ENCODE assay signal across 18 cellular contexts in the genomic region with DNA sequence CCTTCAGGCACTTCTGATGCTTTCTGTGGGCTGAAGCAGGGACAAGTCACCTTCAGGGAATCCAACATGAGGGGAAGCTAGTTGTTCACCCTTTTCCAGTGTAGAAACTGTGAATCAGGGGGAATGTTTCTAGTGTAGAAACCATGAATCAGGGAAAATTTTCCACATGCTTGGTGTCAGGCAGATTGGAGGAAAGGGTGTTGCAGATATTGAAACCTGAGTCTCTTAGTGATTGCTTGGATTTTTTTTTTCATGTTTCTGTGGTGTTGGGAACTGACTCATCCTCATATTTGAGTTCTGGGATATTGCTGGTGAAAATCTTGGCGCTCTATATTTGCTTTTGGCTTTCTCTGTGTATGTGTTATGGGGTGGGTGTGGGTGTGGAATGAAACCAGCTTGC.
DNase-seq lines count a peak whose midpoint lies in the region; ATAC-seq, FAIRE-seq and TF ChIP-seq lines count a peak whose summit lies in the region.
"Had no signal": no experiment of that assay in that cellular context is flagged by ENCODE, and none has a peak within 500 bp of the region (broad histone marks: within the 10 kb centered on the region; RNA-seq: fewer than 3 reads in every experiment).

No MANE protein-coding gene starts in this region.

- H3K27ac Mint-ChIP-seq in astrocyte (ENCODE audit: unreplicated experiment): peak overlapping the region; percentile 9
- H3K27ac Mint-ChIP-seq in activated T-helper 2 cell treated with anti-CD3 and anti-CD28 coated beads, Interferon-gamma antibody, Interleukin-2, Interleukin-4, amounts not matched to agents 10 μg/mL and 5 μg/mL and 100 μg/mL, durations not matched to agents 14 hours and 24 hours and 36 hours: no peak overlapping the region
- H3K27ac Mint-ChIP-seq: GM23338 had no signal

- no peak overlapping the region for H3K4me3 Mint-ChIP-seq in astrocyte (ENCODE audit: unreplicated experiment)
- no peak overlapping the region for H3K4me3 Mint-ChIP-seq in activated T-helper 2 cell treated with anti-CD3 and anti-CD28 coated beads, Interferon-gamma antibody, Interleukin-2, Interleukin-4, amounts not matched to agents 10 μg/mL and 5 μg/mL and 100 μg/mL, durations not matched to agents 14 hours and 24 hours and 36 hours (ENCODE audit: low read depth)
- H3K4me3 Mint-ChIP-seq: GM23338 had no signal

- no peak for ATAC-seq in HG02610 (IDR thresholded peaks at IDR 0.05; ENCODE audit: unreplicated experiment)
- ATAC-seq in gastroesophageal sphincter: no peak
- no peak for ATAC-seq in mucosa of descending colon
- ATAC-seq: GM12878, GM23338, HCT116 had no signal

- H2AFZ ChIP-seq in GM23248 (no peak overlapping the region), astrocyte (ENCODE audit: low read depth, low read length) (no peak overlapping the region)
- H2AFZ ChIP-seq: GM23338 had no signal

- FAIRE-seq in astrocyte (lab: Jason Lieb, UNC): no peak
- FAIRE-seq: GM12878, GM19239 had no signal

- TF ChIP-seq CTCF in astrocyte (IDR thresholded peaks at IDR 0.05; ENCODE audit: insufficient read depth, low read depth, low read length) (no peak), epithelial cell of esophagus (IDR thresholded peaks at IDR 0.05; ENCODE audit: insufficient read depth, low read depth, low read length, missing control alignments) (no peak), gastroesophageal sphincter (IDR thresholded peaks at IDR 0.05) (no peak), mucosa of descending colon (IDR thresholded peaks at IDR 0.05) (no peak)

- H3K27me3 ChIP-seq in GM23248 (replicated peaks; ENCODE audit: insufficient read depth) (no peaks in the 10 kb centered on the region), astrocyte (ENCODE audit: insufficient read depth, low read length) (no peaks in the 10 kb centered on the region), gastroesophageal sphincter (no peaks in the 10 kb centered on the region)

- H3K9me3 ChIP-seq in GM23248 (ENCODE audit: low read depth) (no peaks in the 10 kb centered on the region), astrocyte (ENCODE audit: insufficient read depth, low read depth, low read length) (no peaks in the 10 kb centered on the region), gastroesophageal sphincter (peaks cover 0 to 37% (median 2%) of the 10 kb centered on the region in 3 donors), mucosa of descending colon (peaks cover 37% of the 10 kb centered on the region)

- DNase-seq in GM23248 (peak; percentile 0), astrocyte (ENCODE audit: low read depth) (peak; percentile 73), epithelial cell of esophagus (ENCODE audit: low read depth) (peak; percentile 2), renal cortical epithelial cell (ENCODE audit: low read depth) (peak; percentile 6), mucosa of descending colon (no peak)
- no peak for DNase-seq in activated T-helper 2 cell treated with anti-CD3 and anti-CD28 coated beads, Interferon-gamma antibody, Interleukin-2, Interleukin-4, amounts not matched to agents 10 μg/mL and 5 μg/mL and 100 μg/mL, durations not matched to agents 14 hours and 24 hours and 36 hours (ENCODE audit: low spot score)
- DNase-seq: 8988T, NCI-H1105, NCI-H1694 treated with DMSO at 0.1 percent for 48 hours, NCI-H524, SIG-M5 had no signal

- H4K20me1 ChIP-seq in GM23248 (ENCODE audit: insufficient read depth) (no peaks in the 10 kb centered on the region), astrocyte (ENCODE audit: insufficient read depth, low read length) (no peaks in the 10 kb centered on the region)

- H3K27me3 Mint-ChIP-seq in astrocyte (ENCODE audit: low read depth, unreplicated experiment): no peaks in the 10 kb centered on the region
- H3K27me3 Mint-ChIP-seq in activated T-helper 2 cell treated with anti-CD3 and anti-CD28 coated beads, Interferon-gamma antibody, Interleukin-2, Interleukin-4, amounts not matched to agents 10 μg/mL and 5 μg/mL and 100 μg/mL, durations not matched to agents 14 hours and 24 hours and 36 hours (ENCODE audit: low read depth): no peaks in the 10 kb centered on the region

- TF ChIP-seq POLR2A in gastroesophageal sphincter (IDR thresholded peaks at IDR 0.05): no peak

- H3K27ac ChIP-seq in GM23248 (no peak overlapping the region), astrocyte (ENCODE audit: low read depth, low read length) (no peak overlapping the region), gastroesophageal sphincter (no peak overlapping the region)
- H3K27ac ChIP-seq: RWPE1 had no signal

- no peak for TF ChIP-seq EP300 in gastroesophageal sphincter (IDR thresholded peaks at IDR 0.05)

- H3K79me2 ChIP-seq in GM23248 (ENCODE audit: insufficient read depth) (no peaks in the 10 kb centered on the region), astrocyte (ENCODE audit: insufficient read depth, low read length) (no peaks in the 10 kb centered on the region)

- intact Hi-C loops in activated T-helper 2 cell treated with anti-CD3 and anti-CD28 coated beads, Interferon-gamma antibody, Interleukin-2, Interleukin-4, amounts not matched to agents 10 μg/mL and 5 μg/mL and 100 μg/mL, durations not matched to agents 14 hours and 24 hours and 36 hours (cut with micrococcal nuclease): no loop called here
- intact Hi-C loops in mucosa of descending colon (cut with DNase I, micrococcal nuclease): no loop called here

- H3K4me1 ChIP-seq in GM23248 (ENCODE audit: insufficient read depth) (no peaks in the 10 kb centered on the region), astrocyte (ENCODE audit: insufficient read depth, low read length) (no peaks in the 10 kb centered on the region), gastroesophageal sphincter (no peaks in the 10 kb centered on the region), mucosa of descending colon (ENCODE audit: low read depth) (no peaks in the 10 kb centered on the region)

- H3K9me2 ChIP-seq in GM23248 (ENCODE audit: insufficient read depth): no peaks in the 10 kb centered on the region

- peaks cover 4% of the 10 kb centered on the region for H3K4me1 Mint-ChIP-seq in astrocyte (ENCODE audit: low read depth, unreplicated experiment)
- no peaks in the 10 kb centered on the region for H3K4me1 Mint-ChIP-seq in activated T-helper 2 cell treated with anti-CD3 and anti-CD28 coated beads, Interferon-gamma antibody, Interleukin-2, Interleukin-4, amounts not matched to agents 10 μg/mL and 5 μg/mL and 100 μg/mL, durations not matched to agents 14 hours and 24 hours and 36 hours (ENCODE audit: low read depth)
- H3K4me1 Mint-ChIP-seq: GM23338 had no signal

- no peaks in the 10 kb centered on the region for H3F3A ChIP-seq in GM23248 (ENCODE audit: insufficient read depth)

- 39 to 47% methylated on average over 1 of the region's 1 CpG for WGBS in GM23248 (ENCODE audit: low coverage in 1 of 2, low lambda C conversion rate in 2 of 2, missing lambda C conversion rate in 2 of 2), 2 experiments
- 100% methylated on average over 1 of the region's 1 CpG for WGBS in gastroesophageal sphincter (ENCODE audit: low coverage in 1 of 2), 2 donors

- H3K4me2 ChIP-seq in GM23248 (ENCODE audit: unreplicated experiment): no peak overlapping the region
- no peak overlapping the region for H3K4me2 ChIP-seq in astrocyte (ENCODE audit: low read length)
- H3K4me2 ChIP-seq: GM23338 had no signal

- H3K9ac ChIP-seq in GM23248 (no peak overlapping the region), astrocyte (ENCODE audit: low read length) (no peak overlapping the region)

- in situ Hi-C loops in GM23248 (cut with MboI): no loop called here

- H3K9me3 Mint-ChIP-seq in astrocyte (ENCODE audit: unreplicated experiment): peaks cover 2% of the 10 kb centered on the region
- H3K9me3 Mint-ChIP-seq in activated T-helper 2 cell treated with anti-CD3 and anti-CD28 coated beads, Interferon-gamma antibody, Interleukin-2, Interleukin-4, amounts not matched to agents 10 μg/mL and 5 μg/mL and 100 μg/mL, durations not matched to agents 14 hours and 24 hours and 36 hours: peaks cover 41% of the 10 kb centered on the region

- H3K36me3 ChIP-seq in GM23248 (ENCODE audit: low read depth) (no peaks in the 10 kb centered on the region), astrocyte (ENCODE audit: insufficient read depth, low read length) (no peaks in the 10 kb centered on the region), gastroesophageal sphincter (no peaks in the 10 kb centered on the region), mucosa of descending colon (ENCODE audit: low read depth) (no peaks in the 10 kb centered on the region)

- H3K36me3 Mint-ChIP-seq in astrocyte (ENCODE audit: low read depth, unreplicated experiment): no peaks in the 10 kb centered on the region
- no peaks in the 10 kb centered on the region for H3K36me3 Mint-ChIP-seq in activated T-helper 2 cell treated with anti-CD3 and anti-CD28 coated beads, Interferon-gamma antibody, Interleukin-2, Interleukin-4, amounts not matched to agents 10 μg/mL and 5 μg/mL and 100 μg/mL, durations not matched to agents 14 hours and 24 hours and 36 hours (ENCODE audit: low read depth)

- H3K4me3 ChIP-seq in GM23248 (no peak overlapping the region), astrocyte (ENCODE audit: insufficient read depth, low read depth, low read length) (no peak overlapping the region), epithelial cell of esophagus (ENCODE audit: low read length) (no peak overlapping the region), gastroesophageal sphincter (no peak overlapping the region), mucosa of descending colon (no peak overlapping the region)
- H3K4me3 ChIP-seq: GM12878, GM23338 had no signal

Comparison
In these comparisons a context has a peak if more than half of its experiments do, and no peak if none do; other contexts are left out.
1. DNase-seq: peak in GM23248 (single experiment), astrocyte (single experiment), epithelial cell of esophagus (single experiment) and renal cortical epithelial cell (single experiment); none in activated T-helper 2 cell treated with anti-CD3 and anti-CD28 coated beads, Interferon-gamma antibody, Interleukin-2, Interleukin-4, amounts not matched to agents 10 μg/mL and 5 μg/mL and 100 μg/mL, durations not matched to agents 14 hours and 24 hours and 36 hours (single experiment) and mucosa of descending colon (0 of 3).